ENCODE assay signal across 1 cellular context in the genomic region with DNA sequence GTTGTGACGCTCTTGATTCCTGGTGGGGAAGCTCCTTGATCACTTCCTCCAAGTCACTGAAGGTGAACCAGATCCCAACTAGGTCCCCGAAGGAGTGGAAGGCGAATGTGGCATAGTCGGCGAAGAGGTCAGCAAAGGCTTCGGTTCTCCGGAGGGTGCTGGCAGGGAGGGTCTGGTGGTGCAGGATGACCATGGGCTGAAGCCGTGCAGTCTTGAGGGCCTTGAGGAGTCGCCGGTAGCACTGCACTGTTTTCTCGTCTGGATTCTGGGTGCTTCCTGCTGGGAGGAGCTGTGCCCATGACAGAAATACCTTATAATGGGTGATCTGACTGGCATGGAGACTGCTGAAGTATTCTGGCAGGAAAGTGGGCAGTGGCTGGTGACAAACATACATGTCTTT.
TF ChIP-seq lines count a peak whose summit lies in the region.

No MANE protein-coding gene starts in this region.

TF ChIP-seq in WTC11, 78 proteins besides CTCF, POLR2A, EP300 and RAD21:
- TF ChIP-seq, protein P1, sequence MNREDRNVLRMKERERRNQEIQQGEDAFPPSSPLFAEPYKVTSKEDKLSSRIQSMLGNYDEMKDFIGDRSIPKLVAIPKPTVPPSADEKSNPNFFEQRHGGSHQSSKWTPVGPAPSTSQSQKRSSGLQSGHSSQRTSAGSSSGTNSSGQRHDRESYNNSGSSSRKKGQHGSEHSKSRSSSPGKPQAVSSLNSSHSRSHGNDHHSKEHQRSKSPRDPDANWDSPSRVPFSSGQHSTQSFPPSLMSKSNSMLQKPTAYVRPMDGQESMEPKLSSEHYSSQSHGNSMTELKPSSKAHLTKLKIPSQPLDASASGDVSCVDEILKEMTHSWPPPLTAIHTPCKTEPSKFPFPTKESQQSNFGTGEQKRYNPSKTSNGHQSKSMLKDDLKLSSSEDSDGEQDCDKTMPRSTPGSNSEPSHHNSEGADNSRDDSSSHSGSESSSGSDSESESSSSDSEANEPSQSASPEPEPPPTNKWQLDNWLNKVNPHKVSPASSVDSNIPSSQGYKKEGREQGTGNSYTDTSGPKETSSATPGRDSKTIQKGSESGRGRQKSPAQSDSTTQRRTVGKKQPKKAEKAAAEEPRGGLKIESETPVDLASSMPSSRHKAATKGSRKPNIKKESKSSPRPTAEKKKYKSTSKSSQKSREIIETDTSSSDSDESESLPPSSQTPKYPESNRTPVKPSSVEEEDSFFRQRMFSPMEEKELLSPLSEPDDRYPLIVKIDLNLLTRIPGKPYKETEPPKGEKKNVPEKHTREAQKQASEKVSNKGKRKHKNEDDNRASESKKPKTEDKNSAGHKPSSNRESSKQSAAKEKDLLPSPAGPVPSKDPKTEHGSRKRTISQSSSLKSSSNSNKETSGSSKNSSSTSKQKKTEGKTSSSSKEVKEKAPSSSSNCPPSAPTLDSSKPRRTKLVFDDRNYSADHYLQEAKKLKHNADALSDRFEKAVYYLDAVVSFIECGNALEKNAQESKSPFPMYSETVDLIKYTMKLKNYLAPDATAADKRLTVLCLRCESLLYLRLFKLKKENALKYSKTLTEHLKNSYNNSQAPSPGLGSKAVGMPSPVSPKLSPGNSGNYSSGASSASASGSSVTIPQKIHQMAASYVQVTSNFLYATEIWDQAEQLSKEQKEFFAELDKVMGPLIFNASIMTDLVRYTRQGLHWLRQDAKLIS (CRISPR knock-in tag; IDR thresholded peaks at IDR 0.05; ENCODE audit: borderline replicate concordance): no peak
- TF ChIP-seq TEAD1 (CRISPR knock-in tag; IDR thresholded peaks at IDR 0.05): no peak
- TF ChIP-seq JAZF1 (CRISPR knock-in tag; IDR thresholded peaks at IDR 0.05): no peak
- no peak for TF ChIP-seq TCF7 (CRISPR knock-in tag; IDR thresholded peaks at IDR 0.05; ENCODE audit: low read depth)
- TF ChIP-seq, protein P2, sequence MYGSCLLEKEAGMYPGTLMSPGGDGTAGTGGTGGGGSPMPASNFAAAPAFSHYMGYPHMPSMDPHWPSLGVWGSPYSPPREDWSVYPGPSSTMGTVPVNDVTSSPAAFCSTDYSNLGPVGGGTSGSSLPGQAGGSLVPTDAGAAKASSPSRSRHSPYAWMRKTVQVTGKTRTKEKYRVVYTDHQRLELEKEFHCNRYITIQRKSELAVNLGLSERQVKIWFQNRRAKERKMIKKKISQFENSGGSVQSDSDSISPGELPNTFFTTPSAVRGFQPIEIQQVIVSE (CRISPR knock-in tag; IDR thresholded peaks at IDR 0.05; ENCODE audit: borderline replicate concordance): no peak
- TF ChIP-seq CREM (CRISPR knock-in tag; IDR thresholded peaks at IDR 0.05): no peak
- no peak for TF ChIP-seq NFE2L1 (CRISPR knock-in tag; IDR thresholded peaks at IDR 0.05)
- no peak for TF ChIP-seq ATF1 (CRISPR knock-in tag; IDR thresholded peaks at IDR 0.05)
- TF ChIP-seq, protein P3, sequence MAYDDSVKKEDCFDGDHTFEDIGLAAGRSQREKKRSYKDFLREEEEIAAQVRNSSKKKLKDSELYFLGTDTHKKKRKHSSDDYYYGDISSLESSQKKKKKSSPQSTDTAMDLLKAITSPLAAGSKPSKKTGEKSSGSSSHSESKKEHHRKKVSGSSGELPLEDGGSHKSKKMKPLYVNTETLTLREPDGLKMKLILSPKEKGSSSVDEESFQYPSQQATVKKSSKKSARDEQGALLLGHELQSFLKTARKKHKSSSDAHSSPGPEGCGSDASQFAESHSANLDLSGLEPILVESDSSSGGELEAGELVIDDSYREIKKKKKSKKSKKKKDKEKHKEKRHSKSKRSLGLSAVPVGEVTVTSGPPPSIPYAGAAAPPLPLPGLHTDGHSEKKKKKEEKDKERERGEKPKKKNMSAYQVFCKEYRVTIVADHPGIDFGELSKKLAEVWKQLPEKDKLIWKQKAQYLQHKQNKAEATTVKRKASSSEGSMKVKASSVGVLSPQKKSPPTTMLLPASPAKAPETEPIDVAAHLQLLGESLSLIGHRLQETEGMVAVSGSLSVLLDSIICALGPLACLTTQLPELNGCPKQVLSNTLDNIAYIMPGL (CRISPR knock-in tag; IDR thresholded peaks at IDR 0.05): no peak
- TF ChIP-seq ZNF423 (CRISPR knock-in tag; IDR thresholded peaks at IDR 0.05): no peak
